27 cellular contexts compared by ENCODE assay signal in genomic region chr12:66664076-66664475, GRCh38. TPM values are rescaled to one million over a fixed set of nuclear protein-coding genes. Genes with fewer than 3 reads are reported as not detected.
"Had no signal": no experiment of that assay in that cellular context is flagged by ENCODE, and none has a peak within 500 bp of the region (broad histone marks: within the 10 kb centered on the region; RNA-seq: fewer than 3 reads in every experiment).

No MANE protein-coding gene starts in this region.

- H3K9me3 ChIP-seq: ascending aorta, body of pancreas, Peyer's patch, SJSA1, SK-N-SH had no signal

- H3K36me3 ChIP-seq: ascending aorta, Peyer's patch, SJSA1 had no signal

- H3K4me1 ChIP-seq: ascending aorta, Peyer's patch, SJSA1 had no signal

- ATAC-seq: activated CD8-positive, alpha-beta T cell treated with anti-CD3 and anti-CD28 coated beads for 36 hours; activated T-cell treated with anti-CD3 and anti-CD28 coated beads, Interleukin-2, amount 50 U/mL, for 72 hours; activated T-helper 17 cell treated with anti-CD3 and anti-CD28 coated beads, Interleukin-2, amount 50 U/mL, for 72 hours; body of pancreas; K562 had no signal

- H3K36me3 Mint-ChIP-seq: activated naive CD8-positive, alpha-beta T cell treated with anti-CD3 and anti-CD28 coated beads for 36 hours had no signal

- H3K9me3 Mint-ChIP-seq: activated CD4-positive, alpha-beta T cell treated with anti-CD3 and anti-CD28 coated beads, Interleukin-2, amount 10 ng/mL, durations not matched to agents 24 days and 14 days; activated CD8-positive, alpha-beta T cell treated with anti-CD3 and anti-CD28 coated beads for 36 hours; activated naive CD8-positive, alpha-beta T cell treated with anti-CD3 and anti-CD28 coated beads for 36 hours; activated T-cell treated with anti-CD3 and anti-CD28 coated beads, Interleukin-2, amount 50 U/mL, for 72 hours; activated T-helper 17 cell treated with anti-CD3 and anti-CD28 coated beads, Interleukin-2, amount 50 U/mL, for 72 hours; T-helper 1 cell treated with Interleukin-12 subunit alpha and Interleukin-12 subunit beta and Interleukin-4 antibody, amounts not matched to agents 30 μg/mL and 1 μg/mL, for 36 hours; T-helper 2 cell treated with Interferon-gamma antibody and Interleukin-4, amounts not matched to agents 5 μg/mL and 100 μg/mL, for 36 hours had no signal

- H3K4me1 Mint-ChIP-seq: activated CD4-positive, alpha-beta T cell treated with anti-CD3 and anti-CD28 coated beads, Interleukin-2, amount 10 ng/mL, durations not matched to agents 24 days and 14 days; activated naive CD8-positive, alpha-beta T cell treated with anti-CD3 and anti-CD28 coated beads for 36 hours; activated T-helper 17 cell treated with anti-CD3 and anti-CD28 coated beads, Interleukin-2, amount 50 U/mL, for 72 hours had no signal

- FAIRE-seq: K562, TTC549 had no signal

- H3K27me3 ChIP-seq: ascending aorta, body of pancreas, Peyer's patch had no signal

- H3K4me3 Mint-ChIP-seq: activated CD4-positive, alpha-beta T cell treated with anti-CD3 and anti-CD28 coated beads, Interleukin-2, amount 10 ng/mL, durations not matched to agents 24 days and 14 days; activated CD8-positive, alpha-beta T cell treated with anti-CD3 and anti-CD28 coated beads for 36 hours; activated naive CD8-positive, alpha-beta T cell treated with anti-CD3 and anti-CD28 coated beads for 36 hours; activated T-cell treated with anti-CD3 and anti-CD28 coated beads, Interleukin-2, amount 50 U/mL, for 72 hours; activated T-helper 17 cell treated with anti-CD3 and anti-CD28 coated beads, Interleukin-2, amount 50 U/mL, for 72 hours; T-helper 1 cell treated with Interleukin-12 subunit alpha and Interleukin-12 subunit beta and Interleukin-4 antibody, amounts not matched to agents 30 μg/mL and 1 μg/mL, for 36 hours; T-helper 2 cell treated with Interferon-gamma antibody and Interleukin-4, amounts not matched to agents 5 μg/mL and 100 μg/mL, for 36 hours had no signal

- H3K4me3 ChIP-seq: ascending aorta, body of pancreas, K562, Peyer's patch, SJSA1 had no signal

- H3K9ac ChIP-seq: SK-N-SH had no signal

- DNase-seq: activated CD4-positive, alpha-beta T cell treated with anti-CD3 and anti-CD28 coated beads, Interleukin-2, amount 10 ng/mL, durations not matched to agents 24 days and 14 days; activated CD4-positive, alpha-beta T cell treated with anti-CD3 and anti-CD28 coated beads, Interleukin-2, amount 50 U/mL, for 4 hours; activated CD8-positive, alpha-beta T cell treated with anti-CD3 and anti-CD28 coated beads for 36 hours; activated effector memory CD4-positive, alpha-beta T cell treated with anti-CD3 and anti-CD28 coated beads, Interleukin-2, amount 50 U/mL, for 16 hours; activated naive CD4-positive, alpha-beta T cell; activated naive CD4-positive, alpha-beta T cell treated with anti-CD3 and anti-CD28 coated beads, Interleukin-2, amount 50 U/mL, for 16 hours; activated naive CD8-positive, alpha-beta T cell treated with anti-CD3 and anti-CD28 coated beads for 36 hours; activated T-cell treated with anti-CD3 and anti-CD28 coated beads, Interleukin-2, amount 50 U/mL, for 1 hour; activated T-cell treated with anti-CD3 and anti-CD28 coated beads, Interleukin-2, amount 50 U/mL, for 72 hours; amniotic stem cell; body of pancreas; NCI-H1105; NCI-H1417 treated with DMSO at 0.1 percent for 48 hours; NCI-H187 treated with DMSO at 0.1 percent for 48 hours; NCI-H2081; NCI-H524 treated with DMSO at 0.1 percent for 48 hours; Peyer's patch; RPMI8226; SHP77 treated with DMSO at 0.1 percent for 48 hours; SK-N-SH had no signal

- H3K27ac ChIP-seq: ascending aorta, body of pancreas, Peyer's patch, SJSA1 had no signal

- H3K27ac Mint-ChIP-seq: activated CD4-positive, alpha-beta T cell treated with anti-CD3 and anti-CD28 coated beads, Interleukin-2, amount 10 ng/mL, durations not matched to agents 24 days and 14 days; activated CD8-positive, alpha-beta T cell treated with anti-CD3 and anti-CD28 coated beads for 36 hours; activated naive CD8-positive, alpha-beta T cell treated with anti-CD3 and anti-CD28 coated beads for 36 hours; activated T-cell treated with anti-CD3 and anti-CD28 coated beads, Interleukin-2, amount 50 U/mL, for 72 hours; activated T-helper 17 cell treated with anti-CD3 and anti-CD28 coated beads, Interleukin-2, amount 50 U/mL, for 72 hours; T-helper 1 cell treated with Interleukin-12 subunit alpha and Interleukin-12 subunit beta and Interleukin-4 antibody, amounts not matched to agents 30 μg/mL and 1 μg/mL, for 36 hours; T-helper 2 cell treated with Interferon-gamma antibody and Interleukin-4, amounts not matched to agents 5 μg/mL and 100 μg/mL, for 36 hours had no signal

- H3K4me2 ChIP-seq: SK-N-SH had no signal

RNA-seq across cellular contexts. Expression of gene GRIP1, which starts 14.8 kb away (rescaled TPM):
- total RNA-seq: ascending aorta had no signal
